Comparison of ENCODE assay signal across 15 cellular contexts in the genomic region with DNA sequence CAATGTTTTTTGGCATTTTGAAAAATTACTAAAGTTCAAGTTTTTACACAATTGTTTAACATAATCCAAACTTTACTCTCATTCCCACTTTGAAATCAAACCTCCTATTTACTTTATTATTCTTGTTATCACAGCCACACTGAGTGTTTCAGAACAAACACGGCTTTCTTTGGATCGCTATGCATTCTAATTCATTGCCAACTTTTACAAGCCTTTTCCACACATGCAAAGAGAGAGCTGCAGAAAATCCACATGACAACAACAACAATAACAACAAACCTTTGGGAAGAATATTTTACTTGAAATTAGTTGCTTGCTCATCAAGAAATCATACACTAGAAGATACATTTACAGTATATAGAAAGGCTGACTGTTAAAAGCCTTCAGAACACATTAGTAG. TPM values are rescaled to one million over a fixed set of nuclear protein-coding genes. Genes with fewer than 3 reads are reported as not detected.
A peak's percentile ranks its signal among the peaks of the same experiment; 100 is the strongest.
DNase-seq lines count a peak whose midpoint lies in the region; ATAC-seq, FAIRE-seq and TF ChIP-seq lines count a peak whose summit lies in the region.
"Had no signal": no experiment of that assay in that cellular context is flagged by ENCODE, and none has a peak within 500 bp of the region (broad histone marks: within the 10 kb centered on the region; RNA-seq: fewer than 3 reads in every experiment).

No MANE protein-coding gene starts in this region.

- intact Hi-C loops in gastrocnemius medialis (cut with DNase I; ENCODE audit: low total_unique reads): no loop called here

- in situ Hi-C loops in gastrocnemius medialis (cut with MboI; ENCODE audit: low sequenced_read_pairs in 4 of 4): no loop called here

- no peaks in the 10 kb centered on the region for H3K27me3 Mint-ChIP-seq in HFFc6 (ENCODE audit: insufficient read depth)
- H3K27me3 Mint-ChIP-seq in activated CD8-positive, alpha-beta T cell treated with anti-CD3 and anti-CD28 coated beads, Interleukin-2, amount 10 ng/mL, durations not matched to agents 7 days and 5 days (ENCODE audit: low read depth): peaks cover 22% of the 10 kb centered on the region
- H3K27me3 Mint-ChIP-seq in activated CD8-positive, alpha-beta memory T cell treated with anti-CD3 and anti-CD28 coated beads, Interleukin-2, amount 10 ng/mL, durations not matched to agents 7 days and 5 days: peaks cover 17% of the 10 kb centered on the region

- no peak for FAIRE-seq in GM19239 (lab: Jason Lieb, UNC)

- no peak for DNase-seq in HFFc6
- DNase-seq in caudate nucleus (lab: John Stamatoyannopoulos, UW): no peak
- DNase-seq in gastrocnemius medialis: no peak
- DNase-seq in erythroblast (lab: John Stamatoyannopoulos, UW): no peak
- DNase-seq in GM19239 (ENCODE audit: insufficient read length, low spot score): no peak
- no peak for DNase-seq in activated CD8-positive, alpha-beta T cell treated with anti-CD3 and anti-CD28 coated beads, Interleukin-2, amount 10 ng/mL, durations not matched to agents 7 days and 5 days
- no peak for DNase-seq in activated CD8-positive, alpha-beta memory T cell treated with anti-CD3 and anti-CD28 coated beads, Interleukin-2, amount 10 ng/mL, durations not matched to agents 7 days and 5 days
- DNase-seq: activated CD4-positive, CD25-positive, alpha-beta regulatory T cell treated with anti-CD3 and anti-CD28 coated beads, Interleukin-2, amount 50 U/mL, for 72 hours; activated gamma-delta T cell; amniotic stem cell; NCI-H187; NCI-H510A had no signal

- no peak overlapping the region for H3K4me3 Mint-ChIP-seq in HFFc6
- no peak overlapping the region for H3K4me3 Mint-ChIP-seq in activated CD8-positive, alpha-beta T cell treated with anti-CD3 and anti-CD28 coated beads, Interleukin-2, amount 10 ng/mL, durations not matched to agents 7 days and 5 days
- no peak overlapping the region for H3K4me3 Mint-ChIP-seq in activated CD8-positive, alpha-beta memory T cell treated with anti-CD3 and anti-CD28 coated beads, Interleukin-2, amount 10 ng/mL, durations not matched to agents 7 days and 5 days

- H3K27ac Mint-ChIP-seq in HFFc6: peak overlapping the region; percentile 11; the same call in 1 of the 2 replicates
- no peak overlapping the region for H3K27ac Mint-ChIP-seq in activated CD8-positive, alpha-beta T cell treated with anti-CD3 and anti-CD28 coated beads, Interleukin-2, amount 10 ng/mL, durations not matched to agents 7 days and 5 days
- no peak overlapping the region for H3K27ac Mint-ChIP-seq in activated CD8-positive, alpha-beta memory T cell treated with anti-CD3 and anti-CD28 coated beads, Interleukin-2, amount 10 ng/mL, durations not matched to agents 7 days and 5 days

- peak overlapping the region; percentile 39 for H3K4me3 ChIP-seq in iPS-15b (ENCODE audit: low read depth, low read length)
- no peak overlapping the region for H3K4me3 ChIP-seq in gastrocnemius medialis
- H3K4me3 ChIP-seq: hepatocyte had no signal

- H3K4me1 ChIP-seq in iPS-15b (ENCODE audit: control insufficient read depth, insufficient read depth, low read length) (peaks cover 33% of the 10 kb centered on the region), gastrocnemius medialis (peaks cover 41 to 42% of the 10 kb centered on the region in 2 donors)

- peaks cover 79% of the 10 kb centered on the region for H3K4me1 Mint-ChIP-seq in HFFc6 (ENCODE audit: low read depth)
- H3K4me1 Mint-ChIP-seq in activated CD8-positive, alpha-beta T cell treated with anti-CD3 and anti-CD28 coated beads, Interleukin-2, amount 10 ng/mL, durations not matched to agents 7 days and 5 days (ENCODE audit: low read depth): no peaks in the 10 kb centered on the region
- peaks cover 4% of the 10 kb centered on the region for H3K4me1 Mint-ChIP-seq in activated CD8-positive, alpha-beta memory T cell treated with anti-CD3 and anti-CD28 coated beads, Interleukin-2, amount 10 ng/mL, durations not matched to agents 7 days and 5 days

- CTCF ChIA-PET in activated CD8-positive, alpha-beta T cell treated with anti-CD3 and anti-CD28 coated beads, Interleukin-2, amount 10 ng/mL, durations not matched to agents 7 days and 5 days (lab: Charles Lee): no interaction called here
- CTCF ChIA-PET in activated CD8-positive, alpha-beta memory T cell treated with anti-CD3 and anti-CD28 coated beads, Interleukin-2, amount 10 ng/mL, durations not matched to agents 7 days and 5 days (lab: Charles Lee): no interaction called here

- H3K27me3 ChIP-seq in iPS-15b (ENCODE audit: control insufficient read depth, insufficient read depth, low read length): no peaks in the 10 kb centered on the region
- H3K27me3 ChIP-seq in gastrocnemius medialis: no peaks in the 10 kb centered on the region
- H3K27me3 ChIP-seq: hepatocyte had no signal

- no peaks in the 10 kb centered on the region for H3K9me3 ChIP-seq in iPS-15b (ENCODE audit: control insufficient read depth, insufficient read depth, low read length)
- H3K9me3 ChIP-seq in gastrocnemius medialis: no peaks in the 10 kb centered on the region

- no peak overlapping the region for H3K9ac ChIP-seq in iPS-15b (ENCODE audit: low read depth, low read length)

- POLR2A ChIA-PET in activated CD8-positive, alpha-beta T cell treated with anti-CD3 and anti-CD28 coated beads, Interleukin-2, amount 10 ng/mL, durations not matched to agents 7 days and 5 days (lab: Charles Lee): no interaction called here

- no peaks in the 10 kb centered on the region for H3K36me3 Mint-ChIP-seq in HFFc6 (ENCODE audit: low read depth)
- H3K36me3 Mint-ChIP-seq in activated CD8-positive, alpha-beta T cell treated with anti-CD3 and anti-CD28 coated beads, Interleukin-2, amount 10 ng/mL, durations not matched to agents 7 days and 5 days (ENCODE audit: low read depth): no peaks in the 10 kb centered on the region
- no peaks in the 10 kb centered on the region for H3K36me3 Mint-ChIP-seq in activated CD8-positive, alpha-beta memory T cell treated with anti-CD3 and anti-CD28 coated beads, Interleukin-2, amount 10 ng/mL, durations not matched to agents 7 days and 5 days

- H3K27ac ChIP-seq in caudate nucleus (ENCODE audit: low read depth, low read length) (peak overlapping the region; percentile 18), gastrocnemius medialis (peak overlapping the region; percentile 34 to 66 (median 52))
- H3K27ac ChIP-seq: hepatocyte had no signal

- TF ChIP-seq CTCF in HFFc6 (IDR thresholded peaks at IDR 0.05) (no peak), gastrocnemius medialis (IDR thresholded peaks at IDR 0.05 in 4 of 5, conservative IDR thresholded peaks at IDR 0.05 in 1 of 5) (no peak)

- no peak for TF ChIP-seq POLR2A in gastrocnemius medialis (IDR thresholded peaks at IDR 0.05)
- no peak for TF ChIP-seq POLR2A in erythroblast (IDR thresholded peaks at IDR 0.05; ENCODE audit: low read length)

- no peak for ATAC-seq in gastrocnemius medialis
- ATAC-seq in activated CD8-positive, alpha-beta T cell treated with anti-CD3 and anti-CD28 coated beads, Interleukin-2, amount 10 ng/mL, durations not matched to agents 7 days and 5 days: no peak
- ATAC-seq in activated CD8-positive, alpha-beta memory T cell treated with anti-CD3 and anti-CD28 coated beads, Interleukin-2, amount 10 ng/mL, durations not matched to agents 7 days and 5 days: no peak

- H3K9me3 Mint-ChIP-seq in HFFc6: no peaks in the 10 kb centered on the region
- no peaks in the 10 kb centered on the region for H3K9me3 Mint-ChIP-seq in activated CD8-positive, alpha-beta T cell treated with anti-CD3 and anti-CD28 coated beads, Interleukin-2, amount 10 ng/mL, durations not matched to agents 7 days and 5 days (ENCODE audit: insufficient read depth)
- H3K9me3 Mint-ChIP-seq in activated CD8-positive, alpha-beta memory T cell treated with anti-CD3 and anti-CD28 coated beads, Interleukin-2, amount 10 ng/mL, durations not matched to agents 7 days and 5 days (ENCODE audit: low read depth): no peaks in the 10 kb centered on the region
- H3K9me3 Mint-ChIP-seq: neural crest cell had no signal

- no peaks in the 10 kb centered on the region for H3K36me3 ChIP-seq in iPS-15b (ENCODE audit: control insufficient read depth, insufficient read depth, low read length)
- H3K36me3 ChIP-seq in gastrocnemius medialis: no peaks in the 10 kb centered on the region

RNA-seq across cellular contexts. Expression of gene TMEM30A, which starts 49.2 kb away (rescaled TPM):
- 100 to 1,000 TPM; 154 to 232 (median 192) TPM for total RNA-seq in HFFc6 (2021; fragmentation: NEBNext Ultra II Directional; extraction: Animal tissue kit (Norgen Biotek cat#: 25700))
- 10 to 100 TPM; 23.8 to 44.4 (median 31.9) TPM for total RNA-seq in gastrocnemius medialis
- total RNA-seq in activated CD8-positive, alpha-beta T cell treated with anti-CD3 and anti-CD28 coated beads, Interleukin-2, amount 10 ng/mL, durations not matched to agents 7 days and 5 days: 10 to 100 TPM; 50.2 to 56.4 TPM
- 10 to 100 TPM; 39.9 to 54.4 TPM for total RNA-seq in activated CD8-positive, alpha-beta memory T cell treated with anti-CD3 and anti-CD28 coated beads, Interleukin-2, amount 10 ng/mL, durations not matched to agents 7 days and 5 days
